In genomic region chr20:1804129-1804503, GRCh38 we compare ENCODE assay signal across 10 cellular contexts.
DNase-seq lines count a peak whose midpoint lies in the region; ATAC-seq and TF ChIP-seq lines count a peak whose summit lies in the region.
"Had no signal": no experiment of that assay in that cellular context is flagged by ENCODE, and none has a peak within 500 bp of the region (broad histone marks: within the 10 kb centered on the region; RNA-seq: fewer than 3 reads in every experiment).

No MANE protein-coding gene starts in this region.

- TF ChIP-seq CTCF in HEK293 (tag by site-specific recombination; IDR thresholded peaks at IDR 0.05) (no peak), VCaP (conservative IDR thresholded peaks at IDR 0.05) (no peak), foreskin keratinocyte (conservative IDR thresholded peaks at IDR 0.05) (no peak)

- H3K4me1 ChIP-seq in HEK293 (ENCODE audit: control insufficient read depth, insufficient read depth, low read length), result 0 out of 2 replicates have a peak, but pooled peaks cover 3% of the 10 kb centered on the region
- H3K4me1 ChIP-seq in foreskin keratinocyte, result peaks cover 23% of the 10 kb centered on the region
- peaks cover 25% of the 10 kb centered on the region for H3K4me1 ChIP-seq in skeletal muscle satellite cell (ENCODE audit: control insufficient read depth, insufficient read depth, low read length)

- H3K9ac ChIP-seq in skeletal muscle satellite cell (ENCODE audit: low read depth, low read length), result peak overlapping the region; percentile 83

- no peaks in the 10 kb centered on the region for H3K9me3 ChIP-seq in HEK293 (ENCODE audit: control insufficient read depth, insufficient read depth, low read depth, low read length)
- no peaks in the 10 kb centered on the region for H3K9me3 ChIP-seq in skeletal muscle satellite cell (replicated peaks; ENCODE audit: low read length)
- H3K9me3 ChIP-seq: right atrium auricular region had no signal

- H3K27ac ChIP-seq in HEK293 (ENCODE audit: extremely low read depth, low read depth, low read length), result no peak overlapping the region
- H3K27ac ChIP-seq in VCaP, result peak overlapping the region; percentile 76
- H3K27ac ChIP-seq in foreskin keratinocyte, result peak overlapping the region; percentile 68

- ATAC-seq in foreskin keratinocyte (no peak), HG02870 (IDR thresholded peaks at IDR 0.05; ENCODE audit: unreplicated experiment) (no peak), HG02840 (IDR thresholded peaks at IDR 0.05; ENCODE audit: low FRiP score, unreplicated experiment) (no peak)

- CTCF ChIA-PET in HEK293 (lab: Yijun Ruan, JAX), result interaction anchor here (1.1 to 1.9 kb wide), 4 partner anchors 13 to 39 kb away, joined by 3 to 4 read pairs (median 4); no protein-coding TSS in a partner anchor

- H3K4me3 ChIP-seq in HEK293 (ENCODE audit: low read depth, low read length) (no peak overlapping the region), skeletal muscle satellite cell (ENCODE audit: low read length) (peak overlapping the region; percentile 73)

- H3K36me3 ChIP-seq in HEK293 (ENCODE audit: control insufficient read depth in 2 of 2, insufficient read depth in 1 of 2, low read length in 2 of 2) (no peaks in the 10 kb centered on the region), skeletal muscle satellite cell (ENCODE audit: insufficient read depth, low read length) (no peaks in the 10 kb centered on the region)
- H3K36me3 ChIP-seq: right atrium auricular region had no signal

- H3K27me3 ChIP-seq in foreskin keratinocyte (no peaks in the 10 kb centered on the region), skeletal muscle satellite cell (ENCODE audit: control insufficient read depth, insufficient read depth, low read length) (no peaks in the 10 kb centered on the region)
- H3K27me3 ChIP-seq: right atrium auricular region had no signal

- peak overlapping the region; percentile 86 for H3K4me2 ChIP-seq in skeletal muscle satellite cell (ENCODE audit: low read length)

- DNase-seq in foreskin keratinocyte (no peak), SW 1271 (lab: John Stamatoyannopoulos, UW) (no peak), T1000 (lab: John Stamatoyannopoulos, UW) (no peak)
- DNase-seq: activated T-cell treated with anti-CD3 and anti-CD28 coated beads for 4 hours had no signal

- POLR2A ChIA-PET in HEK293 (lab: Yijun Ruan, JAX), result no interaction called here

TF ChIP-seq in HEK293, 187 proteins besides CTCF, POLR2A, EP300 and RAD21:
- TF ChIP-seq ZNF280C (tag by site-specific recombination; IDR thresholded peaks at IDR 0.05), result no peak
- no peak for TF ChIP-seq KLF16 (tag by site-specific recombination; IDR thresholded peaks at IDR 0.05)
- peak; percentile 85 for TF ChIP-seq SCRT2 (tag by site-specific recombination; IDR thresholded peaks at IDR 0.05)
- TF ChIP-seq SCRT1 (tag by site-specific recombination; IDR thresholded peaks at IDR 0.05; ENCODE audit: borderline replicate concordance), result peak; percentile 92
- no peak for TF ChIP-seq EGR2 (tag by site-specific recombination; IDR thresholded peaks at IDR 0.05; ENCODE audit: low read depth)
